In genomic region chr5:4518924-4519660, GRCh38 we compare ENCODE assay signal across 18 cellular contexts.
"Had no signal": no experiment of that assay in that cellular context is flagged by ENCODE, and none has a peak within 500 bp of the region (broad histone marks: within the 10 kb centered on the region; RNA-seq: fewer than 3 reads in every experiment).

No MANE protein-coding gene starts in this region.

- H3K4me3 ChIP-seq: adrenal gland, lung, tibial artery, uterus had no signal

- DNase-seq: activated CD4-positive, alpha-beta T cell treated with anti-CD3 and anti-CD28 coated beads for 48 hours; activated naive CD4-positive, alpha-beta T cell treated with anti-CD3 and anti-CD28 coated beads, Interleukin-2, amount 50 U/mL, for 16 hours; adrenal gland; central memory CD4-positive, alpha-beta T cell; cortex of kidney; effector CD8-positive, alpha-beta T cell; foreskin melanocyte; head of caudate nucleus; left cardiac atrium; naive B cell; right cardiac atrium; small intestine; tibial artery; uterus had no signal

- H3K27me3 ChIP-seq: adrenal gland, tibial artery had no signal

- H3K36me3 Mint-ChIP-seq: naive B cell; stimulated activated memory B cell treated with anti-CD40 and anti-IgM and Interleukin-4, amounts not matched to agents 10 μg/mL and 1 μg/mL and 100 μg/mL, for 72 hours had no signal

- H3K4me1 ChIP-seq: adrenal gland, tibial artery, uterus had no signal

- H3K4me3 Mint-ChIP-seq: activated T-helper 17 cell treated with anti-CD3 and anti-CD28 coated beads, Interleukin-2, amount 50 U/mL, for 72 hours; naive B cell; stimulated activated memory B cell treated with anti-CD40 and anti-IgM and Interleukin-4, amounts not matched to agents 10 μg/mL and 1 μg/mL and 100 μg/mL, for 72 hours had no signal

- H3K36me3 ChIP-seq: adrenal gland, tibial artery, uterus had no signal

- H3K27ac ChIP-seq: adrenal gland, tibial artery, uterus had no signal

- H3K4me1 Mint-ChIP-seq: activated T-helper 17 cell treated with anti-CD3 and anti-CD28 coated beads, Interleukin-2, amount 50 U/mL, for 72 hours; naive B cell; stimulated activated memory B cell treated with anti-CD40 and anti-IgM and Interleukin-4, amounts not matched to agents 10 μg/mL and 1 μg/mL and 100 μg/mL, for 72 hours had no signal

- H3K27ac Mint-ChIP-seq: activated T-helper 17 cell treated with anti-CD3 and anti-CD28 coated beads, Interleukin-2, amount 50 U/mL, for 72 hours; naive B cell; progenitor cell of endocrine pancreas; stimulated activated memory B cell treated with anti-CD40 and anti-IgM and Interleukin-4, amounts not matched to agents 10 μg/mL and 1 μg/mL and 100 μg/mL, for 72 hours had no signal

- H3K27me3 Mint-ChIP-seq: activated T-helper 17 cell treated with anti-CD3 and anti-CD28 coated beads, Interleukin-2, amount 50 U/mL, for 72 hours; stimulated activated memory B cell treated with anti-CD40 and anti-IgM and Interleukin-4, amounts not matched to agents 10 μg/mL and 1 μg/mL and 100 μg/mL, for 72 hours had no signal

- ATAC-seq: activated T-helper 17 cell treated with anti-CD3 and anti-CD28 coated beads, Interleukin-2, amount 50 U/mL, for 72 hours; left cardiac atrium; right cardiac atrium; stimulated activated memory B cell treated with anti-CD40 and anti-IgM and Interleukin-4, amounts not matched to agents 10 μg/mL and 1 μg/mL and 100 μg/mL, for 72 hours had no signal
